1 cellular context compared by ENCODE assay signal in the genomic region with DNA sequence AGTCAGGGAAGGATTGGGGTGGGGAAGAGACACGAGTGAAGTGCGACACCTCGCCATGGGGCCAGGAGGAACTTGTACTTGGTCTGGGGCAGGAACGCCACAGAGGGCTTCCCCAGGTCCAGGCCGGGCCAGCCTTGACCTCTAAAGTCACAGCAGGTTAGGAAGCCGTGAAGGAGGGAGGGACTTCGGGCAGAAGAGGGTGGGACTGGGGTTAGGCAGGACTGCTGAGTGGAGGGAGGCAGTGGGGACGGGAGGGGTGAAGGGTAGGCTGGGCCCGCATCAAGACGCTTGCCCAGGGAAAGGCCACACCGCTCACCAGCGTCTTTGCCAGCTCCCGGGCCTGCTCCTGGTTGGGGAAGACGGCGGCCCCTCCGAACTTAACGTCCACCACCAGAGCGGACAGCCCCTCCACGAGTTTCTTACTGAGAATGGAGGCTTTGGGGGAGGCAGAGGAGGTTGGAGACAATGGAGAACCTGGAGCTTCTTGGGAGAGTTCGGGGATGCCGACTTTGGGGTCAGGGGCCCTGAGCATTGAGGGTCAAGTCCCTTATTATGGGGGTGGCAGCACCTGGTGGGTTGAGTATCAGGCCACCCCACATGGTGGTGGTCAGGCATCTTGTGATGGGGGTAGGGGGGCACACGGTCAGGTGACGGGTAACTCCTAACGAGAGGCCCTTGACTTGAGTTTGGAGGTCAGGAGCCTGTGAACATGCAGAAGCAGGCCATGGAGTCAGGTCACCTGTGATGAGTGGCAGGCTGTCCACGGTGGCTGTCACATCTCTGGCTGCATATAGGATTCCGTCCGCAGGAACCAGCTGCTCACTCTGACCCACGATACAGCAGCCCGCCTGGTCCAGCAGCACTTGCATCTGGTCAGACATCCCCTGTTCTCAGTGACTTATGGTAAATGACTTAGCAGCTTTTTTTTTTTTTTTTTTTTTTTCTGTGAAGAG.
TF ChIP-seq lines count a peak whose summit lies in the region.

No MANE protein-coding gene starts in this region.

TF ChIP-seq in HepG2, 621 proteins besides CTCF, POLR2A, EP300 and RAD21 (continued from another document and continues in another):
- TF ChIP-seq, protein P1, sequence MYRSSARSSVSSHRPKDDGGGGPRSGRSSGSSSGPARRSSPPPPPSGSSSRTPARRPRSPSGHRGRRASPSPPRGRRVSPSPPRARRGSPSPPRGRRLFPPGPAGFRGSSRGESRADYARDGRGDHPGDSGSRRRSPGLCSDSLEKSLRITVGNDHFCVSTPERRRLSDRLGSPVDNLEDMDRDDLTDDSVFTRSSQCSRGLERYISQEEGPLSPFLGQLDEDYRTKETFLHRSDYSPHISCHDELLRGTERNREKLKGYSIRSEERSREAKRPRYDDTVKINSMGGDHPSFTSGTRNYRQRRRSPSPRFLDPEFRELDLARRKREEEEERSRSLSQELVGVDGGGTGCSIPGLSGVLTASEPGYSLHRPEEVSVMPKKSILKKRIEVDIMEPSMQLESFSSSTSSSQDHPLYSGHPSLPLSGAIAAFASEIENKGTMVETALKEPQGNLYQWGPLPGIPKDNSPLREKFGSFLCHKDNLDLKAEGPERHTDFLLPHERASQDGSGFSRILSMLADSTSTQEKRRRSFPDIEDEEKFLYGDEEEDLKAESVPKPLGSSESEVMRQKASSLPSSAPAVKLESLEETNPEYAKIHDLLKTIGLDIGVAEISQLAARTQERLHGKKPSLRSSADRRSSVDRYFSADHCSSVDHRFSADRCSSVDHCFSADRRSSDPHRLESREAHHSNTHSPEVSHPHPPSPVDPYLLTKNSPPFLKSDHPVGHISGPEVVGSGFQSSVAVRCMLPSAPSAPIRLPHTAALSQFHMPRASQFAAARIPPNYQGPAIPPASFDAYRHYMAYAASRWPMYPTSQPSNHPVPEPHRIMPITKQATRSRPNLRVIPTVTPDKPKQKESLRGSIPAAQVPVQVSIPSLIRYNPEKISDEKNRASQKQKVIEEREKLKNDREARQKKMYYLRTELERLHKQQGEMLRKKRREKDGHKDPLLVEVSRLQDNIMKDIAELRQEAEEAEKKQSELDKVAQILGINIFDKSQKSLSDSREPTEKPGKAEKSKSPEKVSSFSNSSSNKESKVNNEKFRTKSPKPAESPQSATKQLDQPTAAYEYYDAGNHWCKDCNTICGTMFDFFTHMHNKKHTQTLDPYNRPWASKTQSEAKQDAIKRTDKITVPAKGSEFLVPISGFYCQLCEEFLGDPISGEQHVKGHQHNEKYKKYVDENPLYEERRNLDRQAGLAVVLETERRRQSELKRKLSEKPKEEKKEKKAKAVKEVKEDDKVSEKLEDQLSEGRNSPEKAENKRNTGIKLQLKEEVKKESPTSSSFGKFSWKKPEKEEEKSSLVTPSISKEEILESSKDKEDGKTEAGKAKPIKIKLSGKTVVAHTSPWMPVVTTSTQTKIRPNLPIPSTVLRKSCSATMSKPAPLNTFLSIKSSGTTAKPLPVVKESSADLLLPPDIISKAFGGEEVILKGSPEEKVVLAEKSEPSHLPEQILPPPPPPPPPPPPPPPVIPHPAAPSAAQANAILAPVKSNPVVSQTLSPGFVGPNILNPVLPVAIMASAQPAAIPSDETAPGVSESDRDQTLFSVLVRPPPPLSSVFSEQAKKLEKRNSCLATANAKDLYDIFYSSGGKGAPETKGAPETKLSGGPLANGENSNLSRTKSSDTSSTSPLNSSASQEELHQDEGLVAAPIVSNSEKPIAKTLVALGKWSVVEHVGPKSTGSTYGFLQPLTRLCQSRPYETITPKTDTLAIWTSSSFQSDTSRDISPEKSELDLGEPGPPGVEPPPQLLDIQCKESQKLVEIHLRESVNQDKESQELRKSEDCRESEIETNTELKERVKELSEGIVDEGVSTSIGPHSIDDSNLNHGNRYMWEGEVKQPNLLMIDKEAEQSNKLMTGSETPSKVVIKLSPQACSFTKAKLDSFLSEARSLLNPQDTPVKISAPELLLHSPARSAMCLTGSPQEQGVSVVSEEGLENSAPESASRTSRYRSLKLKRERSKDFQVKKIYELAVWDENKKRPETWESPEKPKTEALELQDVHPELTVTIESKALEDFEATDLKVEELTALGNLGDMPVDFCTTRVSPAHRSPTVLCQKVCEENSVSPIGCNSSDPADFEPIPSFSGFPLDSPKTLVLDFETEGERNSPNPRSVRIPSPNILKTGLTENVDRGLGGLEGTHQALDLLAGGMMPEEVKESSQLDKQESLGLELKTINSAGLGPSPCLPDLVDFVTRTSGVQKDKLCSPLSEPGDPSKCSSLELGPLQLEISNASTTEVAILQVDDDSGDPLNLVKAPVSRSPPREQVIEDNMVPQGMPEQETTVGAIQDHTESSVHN (CRISPR knock-in tag; IDR thresholded peaks at IDR 0.05), result no peak; the same call in 1 of the 2 replicates
- no peak for TF ChIP-seq ZNF770 (CRISPR knock-in tag; IDR thresholded peaks at IDR 0.05)
- peak; percentile 50; the same call in 1 of the 2 replicates for TF ChIP-seq ZNF761 (CRISPR knock-in tag; conservative IDR thresholded peaks at IDR 0.05)
- TF ChIP-seq RBFOX2 (IDR thresholded peaks at IDR 0.05; ENCODE audit: low read depth, low read length), result no peak; the same call in 1 of the 2 replicates
- TF ChIP-seq ZNF782 (CRISPR knock-in tag; IDR thresholded peaks at IDR 0.05; ENCODE audit: borderline replicate concordance), result no peak
- TF ChIP-seq, protein P2, sequence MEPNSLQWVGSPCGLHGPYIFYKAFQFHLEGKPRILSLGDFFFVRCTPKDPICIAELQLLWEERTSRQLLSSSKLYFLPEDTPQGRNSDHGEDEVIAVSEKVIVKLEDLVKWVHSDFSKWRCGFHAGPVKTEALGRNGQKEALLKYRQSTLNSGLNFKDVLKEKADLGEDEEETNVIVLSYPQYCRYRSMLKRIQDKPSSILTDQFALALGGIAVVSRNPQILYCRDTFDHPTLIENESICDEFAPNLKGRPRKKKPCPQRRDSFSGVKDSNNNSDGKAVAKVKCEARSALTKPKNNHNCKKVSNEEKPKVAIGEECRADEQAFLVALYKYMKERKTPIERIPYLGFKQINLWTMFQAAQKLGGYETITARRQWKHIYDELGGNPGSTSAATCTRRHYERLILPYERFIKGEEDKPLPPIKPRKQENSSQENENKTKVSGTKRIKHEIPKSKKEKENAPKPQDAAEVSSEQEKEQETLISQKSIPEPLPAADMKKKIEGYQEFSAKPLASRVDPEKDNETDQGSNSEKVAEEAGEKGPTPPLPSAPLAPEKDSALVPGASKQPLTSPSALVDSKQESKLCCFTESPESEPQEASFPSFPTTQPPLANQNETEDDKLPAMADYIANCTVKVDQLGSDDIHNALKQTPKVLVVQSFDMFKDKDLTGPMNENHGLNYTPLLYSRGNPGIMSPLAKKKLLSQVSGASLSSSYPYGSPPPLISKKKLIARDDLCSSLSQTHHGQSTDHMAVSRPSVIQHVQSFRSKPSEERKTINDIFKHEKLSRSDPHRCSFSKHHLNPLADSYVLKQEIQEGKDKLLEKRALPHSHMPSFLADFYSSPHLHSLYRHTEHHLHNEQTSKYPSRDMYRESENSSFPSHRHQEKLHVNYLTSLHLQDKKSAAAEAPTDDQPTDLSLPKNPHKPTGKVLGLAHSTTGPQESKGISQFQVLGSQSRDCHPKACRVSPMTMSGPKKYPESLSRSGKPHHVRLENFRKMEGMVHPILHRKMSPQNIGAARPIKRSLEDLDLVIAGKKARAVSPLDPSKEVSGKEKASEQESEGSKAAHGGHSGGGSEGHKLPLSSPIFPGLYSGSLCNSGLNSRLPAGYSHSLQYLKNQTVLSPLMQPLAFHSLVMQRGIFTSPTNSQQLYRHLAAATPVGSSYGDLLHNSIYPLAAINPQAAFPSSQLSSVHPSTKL (CRISPR knock-in tag; IDR thresholded peaks at IDR 0.05), result no peak; the same call in 1 of the 2 replicates
- TF ChIP-seq ZNF557 (CRISPR knock-in tag; IDR thresholded peaks at IDR 0.05), result no peak
- no peak for TF ChIP-seq ZBTB14 (CRISPR knock-in tag; IDR thresholded peaks at IDR 0.05)
- TF ChIP-seq, protein P3, sequence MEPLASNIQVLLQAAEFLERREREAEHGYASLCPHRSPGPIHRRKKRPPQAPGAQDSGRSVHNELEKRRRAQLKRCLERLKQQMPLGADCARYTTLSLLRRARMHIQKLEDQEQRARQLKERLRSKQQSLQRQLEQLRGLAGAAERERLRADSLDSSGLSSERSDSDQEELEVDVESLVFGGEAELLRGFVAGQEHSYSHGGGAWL (CRISPR knock-in tag; IDR thresholded peaks at IDR 0.05), result no peak
- TF ChIP-seq FOXA3 (CRISPR knock-in tag; IDR thresholded peaks at IDR 0.05), result peak; percentile 40; the same call in 1 of the 2 replicates
- TF ChIP-seq ZMAT5 (CRISPR knock-in tag; IDR thresholded peaks at IDR 0.05; ENCODE audit: borderline replicate concordance, low read depth), result no peak
- TF ChIP-seq, protein P4, sequence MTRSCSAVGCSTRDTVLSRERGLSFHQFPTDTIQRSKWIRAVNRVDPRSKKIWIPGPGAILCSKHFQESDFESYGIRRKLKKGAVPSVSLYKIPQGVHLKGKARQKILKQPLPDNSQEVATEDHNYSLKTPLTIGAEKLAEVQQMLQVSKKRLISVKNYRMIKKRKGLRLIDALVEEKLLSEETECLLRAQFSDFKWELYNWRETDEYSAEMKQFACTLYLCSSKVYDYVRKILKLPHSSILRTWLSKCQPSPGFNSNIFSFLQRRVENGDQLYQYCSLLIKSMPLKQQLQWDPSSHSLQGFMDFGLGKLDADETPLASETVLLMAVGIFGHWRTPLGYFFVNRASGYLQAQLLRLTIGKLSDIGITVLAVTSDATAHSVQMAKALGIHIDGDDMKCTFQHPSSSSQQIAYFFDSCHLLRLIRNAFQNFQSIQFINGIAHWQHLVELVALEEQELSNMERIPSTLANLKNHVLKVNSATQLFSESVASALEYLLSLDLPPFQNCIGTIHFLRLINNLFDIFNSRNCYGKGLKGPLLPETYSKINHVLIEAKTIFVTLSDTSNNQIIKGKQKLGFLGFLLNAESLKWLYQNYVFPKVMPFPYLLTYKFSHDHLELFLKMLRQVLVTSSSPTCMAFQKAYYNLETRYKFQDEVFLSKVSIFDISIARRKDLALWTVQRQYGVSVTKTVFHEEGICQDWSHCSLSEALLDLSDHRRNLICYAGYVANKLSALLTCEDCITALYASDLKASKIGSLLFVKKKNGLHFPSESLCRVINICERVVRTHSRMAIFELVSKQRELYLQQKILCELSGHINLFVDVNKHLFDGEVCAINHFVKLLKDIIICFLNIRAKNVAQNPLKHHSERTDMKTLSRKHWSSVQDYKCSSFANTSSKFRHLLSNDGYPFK (CRISPR knock-in tag; IDR thresholded peaks at IDR 0.05; ENCODE audit: borderline replicate concordance), result no peak
- TF ChIP-seq HNRNPL (IDR thresholded peaks at IDR 0.05; ENCODE audit: low read depth, low read length), result no peak
- TF ChIP-seq HOMEZ (CRISPR knock-in tag; IDR thresholded peaks at IDR 0.05; ENCODE audit: low read depth), result no peak
- no peak for TF ChIP-seq GTF2F1 (IDR thresholded peaks at IDR 0.05; ENCODE audit: low read length)
- TF ChIP-seq SOX13 (IDR thresholded peaks at IDR 0.05), result no peak
- TF ChIP-seq SOX13 (CRISPR knock-in tag; conservative IDR thresholded peaks at IDR 0.05 in 1 of 2, IDR thresholded peaks at IDR 0.05 in 1 of 2), result no peak
- TF ChIP-seq MTF2 (CRISPR knock-in tag; IDR thresholded peaks at IDR 0.05; ENCODE audit: borderline replicate concordance), result no peak
- TF ChIP-seq GABPB1 (CRISPR knock-in tag; IDR thresholded peaks at IDR 0.05), result no peak; the same call in 1 of the 2 replicates
- TF ChIP-seq, protein P5, sequence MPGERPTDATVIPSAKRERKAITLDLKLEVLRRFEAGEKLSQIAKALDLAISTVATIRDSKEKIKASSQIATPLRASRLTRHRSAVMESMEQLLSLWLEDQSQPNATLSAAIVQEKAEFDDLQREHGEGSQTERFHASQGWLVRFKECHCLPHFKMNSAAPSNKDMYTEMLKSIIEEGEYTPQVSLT (CRISPR knock-in tag; IDR thresholded peaks at IDR 0.05; ENCODE audit: borderline replicate concordance, low read depth), result no peak
- TF ChIP-seq MYC (CRISPR knock-in tag; IDR thresholded peaks at IDR 0.05; ENCODE audit: borderline replicate concordance), result no peak
- no peak for TF ChIP-seq POLR2AphosphoS2 (IDR thresholded peaks at IDR 0.05; ENCODE audit: low read depth, low read length)
- TF ChIP-seq RBM22 (optimal IDR thresholded peaks at IDR 0.05; ENCODE audit: low read length), result peak; percentile 34
- no peak for TF ChIP-seq GPN1 (CRISPR knock-in tag; IDR thresholded peaks at IDR 0.05; ENCODE audit: borderline replicate concordance)
- TF ChIP-seq RFXAP (CRISPR knock-in tag; IDR thresholded peaks at IDR 0.05; ENCODE audit: borderline replicate concordance), result no peak
